ENCODE assay signal across 11 cellular contexts in the genomic region with DNA sequence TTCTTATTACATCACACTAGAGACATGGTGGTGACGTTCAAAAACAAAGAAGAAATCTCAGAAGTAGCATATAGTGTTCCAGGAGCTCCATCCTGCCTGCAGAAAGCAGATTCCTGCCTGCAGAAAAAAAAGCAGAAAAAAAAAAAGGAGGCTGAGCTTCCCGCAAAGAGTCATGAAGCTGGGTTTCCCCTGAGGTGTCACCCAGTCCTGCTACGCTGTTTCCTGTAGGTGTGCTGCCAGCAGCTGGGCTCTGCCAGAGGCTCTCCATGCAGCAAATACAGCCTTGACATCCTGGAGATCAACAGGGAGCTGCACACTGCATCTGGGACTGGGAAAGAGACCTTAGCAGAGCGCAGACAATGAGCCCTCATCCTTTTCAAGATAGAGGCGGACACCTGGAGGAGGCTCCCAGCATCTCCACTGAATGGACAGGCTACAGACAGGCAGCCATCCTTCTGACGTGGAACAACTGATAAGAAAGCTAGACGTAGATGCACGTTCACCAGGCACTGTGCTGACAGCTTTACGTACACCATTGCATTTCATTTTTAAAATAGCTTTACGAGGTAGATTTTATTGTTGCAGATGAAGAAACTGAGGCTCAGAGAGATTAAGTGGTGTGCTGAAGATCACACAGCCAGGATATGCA.
DNase-seq lines count a peak whose midpoint lies in the region; ATAC-seq, FAIRE-seq and TF ChIP-seq lines count a peak whose summit lies in the region.
"Had no signal": no experiment of that assay in that cellular context is flagged by ENCODE, and none has a peak within 500 bp of the region (broad histone marks: within the 10 kb centered on the region; RNA-seq: fewer than 3 reads in every experiment).

No MANE protein-coding gene starts in this region.

- H3K27me3 ChIP-seq in CD8-positive, alpha-beta memory T cell (ENCODE audit: insufficient read depth, low read length, poor library complexity, severe bottlenecking), result no peaks in the 10 kb centered on the region
- H3K27me3 ChIP-seq in small intestine (ENCODE audit: control insufficient read depth in 2 of 2, insufficient read depth in 2 of 2, low read length in 2 of 2), result no peaks in the 10 kb centered on the region
- H3K27me3 ChIP-seq: testis had no signal

- 54 to 64% (median 62%) methylated on average over 10 of the region's 10 CpGs for WGBS in small intestine, 3 donors

- peak in 3 of 5 donors; percentile 34 to 59 (median 53) for DNase-seq in CD8-positive, alpha-beta memory T cell
- peak; percentile 16 to 34 for DNase-seq in activated CD4-positive, alpha-beta T cell treated with anti-CD3 and anti-CD28 coated beads, Interleukin-2, amount 50 U/mL, for 24 hours (ENCODE audit: low read depth in 1 of 2, low spot score in 1 of 2)
- no peak for DNase-seq in central memory CD8-positive, alpha-beta T cell (ENCODE audit: low spot score in 2 of 2)
- peak; percentile 12 for DNase-seq in small intestine
- DNase-seq in NCI-H446 treated with DMSO at 0.1 percent for 48 hours (lab: John Stamatoyannopoulos, UW), result no peak
- no peak for DNase-seq in WTC11 (ENCODE audit: low spot score)
- DNase-seq: naive B cell, testis had no signal

- TF ChIP-seq CTCF in WTC11 (IDR thresholded peaks at IDR 0.05), result no peak

- H3K9me3 ChIP-seq in CD8-positive, alpha-beta memory T cell (ENCODE audit: low read length), result no peaks in the 10 kb centered on the region
- no peaks in the 10 kb centered on the region for H3K9me3 ChIP-seq in small intestine (ENCODE audit: control insufficient read depth, low read depth)
- H3K9me3 ChIP-seq: testis had no signal

- POLR2A ChIA-PET in CD8-positive, alpha-beta memory T cell (lab: Charles Lee), result interaction anchor here (1.4 kb wide), 1 partner anchor 350 kb away, joined by 5 read pairs; no protein-coding TSS in a partner anchor
- POLR2A ChIA-PET in WTC11 (lab: Charles Lee), result no interaction called here

- H3K27me3 Mint-ChIP-seq in CD8-positive, alpha-beta memory T cell, result peaks cover 0 to 5% of the 10 kb centered on the region in 2 donors
- no peaks in the 10 kb centered on the region for H3K27me3 Mint-ChIP-seq in central memory CD8-positive, alpha-beta T cell
- peaks cover 67% of the 10 kb centered on the region for H3K27me3 Mint-ChIP-seq in WTC11 (ENCODE audit: low read depth)
- H3K27me3 Mint-ChIP-seq: naive B cell had no signal

- no peak overlapping the region for H3K27ac ChIP-seq in CD8-positive, alpha-beta memory T cell (ENCODE audit: low read depth, low read length)
- H3K27ac ChIP-seq in small intestine (ENCODE audit: low read depth in 1 of 2, low read length in 1 of 2), result no peak overlapping the region
- H3K27ac ChIP-seq: C4-2B, testis had no signal

- peak overlapping the region; percentile 12 to 67 (median 46) for H3K4me3 Mint-ChIP-seq in CD8-positive, alpha-beta memory T cell
- no peak overlapping the region for H3K4me3 Mint-ChIP-seq in central memory CD8-positive, alpha-beta T cell
- no peak overlapping the region for H3K4me3 Mint-ChIP-seq in WTC11

- peaks cover 37% of the 10 kb centered on the region for H3K4me1 ChIP-seq in CD8-positive, alpha-beta memory T cell (ENCODE audit: insufficient read depth, low read length)
- peaks cover 0 to 2% of the 10 kb centered on the region in 2 donors for H3K4me1 ChIP-seq in small intestine (ENCODE audit: control insufficient read depth in 2 of 2, insufficient read depth in 1 of 2, low read depth in 1 of 2, low read length in 1 of 2)

- H3K4me1 Mint-ChIP-seq in CD8-positive, alpha-beta memory T cell, result peaks cover 35 to 58% (median 52%) of the 10 kb centered on the region in 3 donors
- H3K4me1 Mint-ChIP-seq in central memory CD8-positive, alpha-beta T cell, result peaks cover 44% of the 10 kb centered on the region
- peaks cover 38% of the 10 kb centered on the region for H3K4me1 Mint-ChIP-seq in WTC11

- no peaks in the 10 kb centered on the region for H3K36me3 ChIP-seq in CD8-positive, alpha-beta memory T cell (ENCODE audit: insufficient read depth, low read length)
- no peaks in the 10 kb centered on the region for H3K36me3 ChIP-seq in small intestine (ENCODE audit: control insufficient read depth in 2 of 2, insufficient read depth in 2 of 2, low read length in 2 of 2)

- H3K36me3 Mint-ChIP-seq in CD8-positive, alpha-beta memory T cell, result no peaks in the 10 kb centered on the region
- H3K36me3 Mint-ChIP-seq in central memory CD8-positive, alpha-beta T cell (ENCODE audit: insufficient read depth), result no peaks in the 10 kb centered on the region
- no peaks in the 10 kb centered on the region for H3K36me3 Mint-ChIP-seq in WTC11
- H3K36me3 Mint-ChIP-seq: naive B cell had no signal

- no peak for FAIRE-seq in small intestine (lab: Jason Lieb, UNC)

- H3K9me3 Mint-ChIP-seq in CD8-positive, alpha-beta memory T cell, result no peaks in the 10 kb centered on the region
- no peaks in the 10 kb centered on the region for H3K9me3 Mint-ChIP-seq in central memory CD8-positive, alpha-beta T cell
- H3K9me3 Mint-ChIP-seq in WTC11, result peaks cover 6% of the 10 kb centered on the region

- peak; percentile 82 for ATAC-seq in central memory CD8-positive, alpha-beta T cell (replicated peaks; ENCODE audit: extremely low read depth, poor library complexity, severe bottlenecking)
- no peak for ATAC-seq in HG02678 (IDR thresholded peaks at IDR 0.05; ENCODE audit: unreplicated experiment)
- ATAC-seq in GM21529 (IDR thresholded peaks at IDR 0.05; ENCODE audit: unreplicated experiment), result no peak
- no peak for ATAC-seq in WTC11

- H3K27ac Mint-ChIP-seq in CD8-positive, alpha-beta memory T cell, result peak overlapping the region in 7 of 8 donors; percentile 11 to 84 (median 80)
- H3K27ac Mint-ChIP-seq in central memory CD8-positive, alpha-beta T cell (ENCODE audit: low read depth), result peak overlapping the region; percentile 60
- H3K27ac Mint-ChIP-seq in WTC11, result no peak overlapping the region

- H3K4me3 ChIP-seq in CD8-positive, alpha-beta memory T cell (ENCODE audit: low read length), result no peak overlapping the region
- no peak overlapping the region for H3K4me3 ChIP-seq in small intestine (ENCODE audit: low read depth in 1 of 2, low read length in 2 of 2)
- H3K4me3 ChIP-seq: testis had no signal

- CTCF ChIA-PET in CD8-positive, alpha-beta memory T cell (lab: Charles Lee), result interaction anchor here (0.8 to 1.2 kb wide), 4 partner anchors 31 to 247 kb away, joined by 3 to 8 read pairs (median 3); no protein-coding TSS in a partner anchor
- CTCF ChIA-PET in WTC11 (lab: Charles Lee), result interaction anchor here (1.0 kb wide), 1 partner anchor 367 kb away, joined by 3 read pairs; no protein-coding TSS in a partner anchor

TF ChIP-seq in WTC11, 78 proteins besides CTCF, POLR2A, EP300 and RAD21 (continues in another document):
- TF ChIP-seq, protein P1, sequence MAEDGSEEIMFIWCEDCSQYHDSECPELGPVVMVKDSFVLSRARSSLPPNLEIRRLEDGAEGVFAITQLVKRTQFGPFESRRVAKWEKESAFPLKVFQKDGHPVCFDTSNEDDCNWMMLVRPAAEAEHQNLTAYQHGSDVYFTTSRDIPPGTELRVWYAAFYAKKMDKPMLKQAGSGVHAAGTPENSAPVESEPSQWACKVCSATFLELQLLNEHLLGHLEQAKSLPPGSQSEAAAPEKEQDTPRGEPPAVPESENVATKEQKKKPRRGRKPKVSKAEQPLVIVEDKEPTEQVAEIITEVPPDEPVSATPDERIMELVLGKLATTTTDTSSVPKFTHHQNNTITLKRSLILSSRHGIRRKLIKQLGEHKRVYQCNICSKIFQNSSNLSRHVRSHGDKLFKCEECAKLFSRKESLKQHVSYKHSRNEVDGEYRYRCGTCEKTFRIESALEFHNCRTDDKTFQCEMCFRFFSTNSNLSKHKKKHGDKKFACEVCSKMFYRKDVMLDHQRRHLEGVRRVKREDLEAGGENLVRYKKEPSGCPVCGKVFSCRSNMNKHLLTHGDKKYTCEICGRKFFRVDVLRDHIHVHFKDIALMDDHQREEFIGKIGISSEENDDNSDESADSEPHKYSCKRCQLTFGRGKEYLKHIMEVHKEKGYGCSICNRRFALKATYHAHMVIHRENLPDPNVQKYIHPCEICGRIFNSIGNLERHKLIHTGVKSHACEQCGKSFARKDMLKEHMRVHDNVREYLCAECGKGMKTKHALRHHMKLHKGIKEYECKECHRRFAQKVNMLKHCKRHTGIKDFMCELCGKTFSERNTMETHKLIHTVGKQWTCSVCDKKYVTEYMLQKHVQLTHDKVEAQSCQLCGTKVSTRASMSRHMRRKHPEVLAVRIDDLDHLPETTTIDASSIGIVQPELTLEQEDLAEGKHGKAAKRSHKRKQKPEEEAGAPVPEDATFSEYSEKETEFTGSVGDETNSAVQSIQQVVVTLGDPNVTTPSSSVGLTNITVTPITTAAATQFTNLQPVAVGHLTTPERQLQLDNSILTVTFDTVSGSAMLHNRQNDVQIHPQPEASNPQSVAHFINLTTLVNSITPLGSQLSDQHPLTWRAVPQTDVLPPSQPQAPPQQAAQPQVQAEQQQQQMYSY (CRISPR knock-in tag; IDR thresholded peaks at IDR 0.05), result no peak
- no peak for TF ChIP-seq ZBTB21 (CRISPR knock-in tag; IDR thresholded peaks at IDR 0.05; ENCODE audit: borderline replicate concordance)
- TF ChIP-seq, protein P2, sequence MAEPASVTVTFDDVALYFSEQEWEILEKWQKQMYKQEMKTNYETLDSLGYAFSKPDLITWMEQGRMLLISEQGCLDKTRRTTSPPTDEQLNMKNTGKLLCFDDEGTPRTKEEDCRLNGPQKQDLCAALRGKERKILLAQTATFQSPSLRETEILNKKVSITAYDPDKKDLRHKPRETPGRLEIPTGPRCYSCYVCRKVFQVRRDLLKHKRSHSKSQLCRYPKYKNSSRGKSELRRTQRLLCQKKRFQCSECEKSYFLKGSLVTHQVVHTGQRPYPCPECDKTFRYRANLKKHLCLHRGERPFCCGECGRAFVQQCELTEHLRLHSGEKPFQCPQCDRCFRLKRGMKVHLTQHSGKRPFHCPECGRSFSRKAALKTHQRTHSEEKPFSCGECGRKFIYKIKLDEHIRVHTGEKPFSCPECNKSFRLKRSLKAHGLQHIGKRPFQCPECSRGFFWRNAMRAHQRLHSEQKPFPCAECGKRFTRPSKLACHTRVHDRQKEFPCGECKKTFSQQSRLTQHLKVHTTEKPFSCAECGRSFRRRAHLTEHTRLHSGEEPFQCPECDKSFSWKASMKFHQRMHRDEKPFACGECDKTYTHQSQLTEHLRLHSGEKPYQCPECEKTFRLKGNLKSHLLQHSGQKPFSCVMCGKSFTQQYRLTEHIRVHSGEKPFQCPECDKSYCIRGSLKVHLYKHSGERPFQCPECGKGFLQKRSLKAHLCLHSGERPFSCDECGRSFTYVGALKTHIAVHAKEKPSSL (CRISPR knock-in tag; conservative IDR thresholded peaks at IDR 0.05), result no peak

Comparison
In these comparisons a context has a peak if more than half of its experiments do, and no peak if none do; other contexts are left out.
1. DNase-seq: peak in CD8-positive, alpha-beta memory T cell (3 of 5), activated CD4-positive, alpha-beta T cell treated with anti-CD3 and anti-CD28 coated beads, Interleukin-2, amount 50 U/mL, for 24 hours (2 of 2) and small intestine (single experiment); none in central memory CD8-positive, alpha-beta T cell (0 of 2), NCI-H446 treated with DMSO at 0.1 percent for 48 hours (single experiment) and WTC11 (single experiment).
2. H3K4me3 Mint-ChIP-seq: peak in CD8-positive, alpha-beta memory T cell (7 of 7); none in central memory CD8-positive, alpha-beta T cell (single experiment) and WTC11 (single experiment).